In genomic region chr12:49058366-49059062, GRCh38 we compare ENCODE assay signal across 8 cellular contexts. TPM values are rescaled to one million over a fixed set of nuclear protein-coding genes. Genes with fewer than 3 reads are reported as not detected.
DNase-seq lines count a peak whose midpoint lies in the region; TF ChIP-seq lines count a peak whose summit lies in the region.

No MANE protein-coding gene starts in this region.

- no TSS peak for BruUV-seq in mammary epithelial cell (replicated peaks; lab: Mats Ljungman, UMichigan)

- 0% methylated on average over 4 of the region's 5 CpGs for WGBS in mammary epithelial cell (ENCODE audit: low coverage, missing lambda C conversion rate)

- H3K27me3 ChIP-seq in ACC112 (ENCODE audit: insufficient read depth, low read length) (no peaks in the 10 kb centered on the region), mammary epithelial cell (ENCODE audit: insufficient read depth, low read length) (no peaks in the 10 kb centered on the region), mucosa of stomach (ENCODE audit: control insufficient read depth, insufficient read depth, low read length) (no peaks in the 10 kb centered on the region)

- peaks cover 5% of the 10 kb centered on the region for H4K20me1 ChIP-seq in mammary epithelial cell (ENCODE audit: insufficient read depth, low read length)

- peaks cover 22% of the 10 kb centered on the region for H3K36me3 Mint-ChIP-seq in HFFc6 (ENCODE audit: low read depth)

- TF ChIP-seq CTCF in HFFc6 (IDR thresholded peaks at IDR 0.05) (no peak), mammary epithelial cell (conservative IDR thresholded peaks at IDR 0.05 in 1 of 2, IDR thresholded peaks at IDR 0.05 in 1 of 2; ENCODE audit: extremely low read depth in 1 of 2, insufficient read depth in 1 of 2, low read depth in 1 of 2, low read length in 2 of 2) (no peak)

- H3K36me3 ChIP-seq in ACC112 (ENCODE audit: insufficient read depth, low read length) (no peaks in the 10 kb centered on the region; the same call in 1 of the 2 replicates), mammary epithelial cell (ENCODE audit: insufficient read depth, low read length) (peaks cover 2% of the 10 kb centered on the region), mucosa of stomach (ENCODE audit: control insufficient read depth, insufficient read depth, low read length) (peaks cover 7% of the 10 kb centered on the region)

- in situ Hi-C loops in mammary epithelial cell (cut with MboI; ENCODE audit: low sequenced_read_pairs in 2 of 2): no loop called here

- H2AFZ ChIP-seq in ACC112 (ENCODE audit: low read length, unreplicated experiment): no peak overlapping the region
- no peak overlapping the region for H2AFZ ChIP-seq in mammary epithelial cell (ENCODE audit: low read depth, low read length)

- H3K9ac ChIP-seq in mammary epithelial cell (ENCODE audit: insufficient read depth, low read length): peak overlapping the region; percentile 87
- peak overlapping the region; percentile 98 for H3K9ac ChIP-seq in mucosa of stomach (ENCODE audit: low read length)

- no peak for DNase-seq in HFFc6
- DNase-seq in mammary epithelial cell: no peak
- no peak for DNase-seq in iPS-NIHi7 (ENCODE audit: extremely low spot score)
- no peak for DNase-seq in SW 1271 (lab: John Stamatoyannopoulos, UW)
- DNase-seq in kidney tubule cell (ENCODE audit: low spot score): no peak
- DNase-seq in NCI-H2227 treated with DMSO at 0.1 percent for 48 hours (lab: John Stamatoyannopoulos, UW): no peak

- H3K79me2 ChIP-seq in ACC112 (ENCODE audit: control insufficient read depth, insufficient read depth, low read length, unreplicated experiment) (peaks cover 72% of the 10 kb centered on the region), mammary epithelial cell (ENCODE audit: insufficient read depth, low read length) (peaks cover 83% of the 10 kb centered on the region)

- no peaks in the 10 kb centered on the region for H3K27me3 Mint-ChIP-seq in HFFc6 (ENCODE audit: insufficient read depth)

- intact Hi-C loops in mammary epithelial cell (cut with micrococcal nuclease): no loop called here

- H3K4me3 ChIP-seq in ACC112 (ENCODE audit: low read depth, low read length): peak overlapping the region; percentile 89
- H3K4me3 ChIP-seq in mammary epithelial cell (replicated peaks in 1 of 3; ENCODE audit: insufficient read depth in 1 of 3, low read depth in 2 of 3, low read length in 3 of 3): peak overlapping the region; percentile 87 to 93 (median 89)
- H3K4me3 ChIP-seq in mucosa of stomach (ENCODE audit: low read length): peak overlapping the region; percentile 63

- dilution Hi-C loops in mammary epithelial cell (cut with HindIII; ENCODE audit: low sequenced_read_pairs): no loop called here

- no peaks in the 10 kb centered on the region for H3K9me3 Mint-ChIP-seq in HFFc6

- H3K9me3 ChIP-seq in mammary epithelial cell (replicated peaks; ENCODE audit: insufficient read depth, low read length) (no peaks in the 10 kb centered on the region), mucosa of stomach (ENCODE audit: control insufficient read depth, low read length) (no peaks in the 10 kb centered on the region)

- H3K27ac ChIP-seq in ACC112 (ENCODE audit: low read depth, low read length) (no peak overlapping the region), mammary epithelial cell (ENCODE audit: insufficient read depth, low read depth, low read length) (peak overlapping the region; percentile 82)

- H3K4me3 Mint-ChIP-seq in HFFc6: peak overlapping the region; percentile 97

- H3K4me1 ChIP-seq in ACC112 (ENCODE audit: control insufficient read depth, insufficient read depth, low read length, unreplicated experiment): peaks cover 36% of the 10 kb centered on the region
- H3K4me1 ChIP-seq in mammary epithelial cell (ENCODE audit: insufficient read depth, low read length): peaks cover 24% of the 10 kb centered on the region
- H3K4me1 ChIP-seq in mucosa of stomach (ENCODE audit: control insufficient read depth, insufficient read depth, low read length): peaks cover 44% of the 10 kb centered on the region

- CTCF ChIA-PET in mammary epithelial cell (lab: Charles Lee; ENCODE audit: low non-redundant PET): interaction anchor here (0.6 kb wide), 1 partner anchor 40 kb away, joined by 3 read pairs; no protein-coding TSS in a partner anchor

- peak overlapping the region; percentile 95 for H3K4me2 ChIP-seq in mammary epithelial cell (ENCODE audit: insufficient read depth, low read depth, low read length)

- peaks cover 53% of the 10 kb centered on the region for H3K4me1 Mint-ChIP-seq in HFFc6 (ENCODE audit: low read depth)

- peak overlapping the region; percentile 93 for H3K27ac Mint-ChIP-seq in HFFc6

RNA-seq across cellular contexts. Expression of gene KMT2D, which starts 2.1 kb away (rescaled TPM):
- total RNA-seq in HFFc6 (2021; fragmentation: NEBNext Ultra II Directional; extraction: Animal tissue kit (Norgen Biotek cat#: 25700)): 10 to 100 TPM; 43.9 to 66.6 (median 48.4) TPM
- 10 to 100 TPM; 30.7 to 78.0 TPM for total RNA-seq in mammary epithelial cell
- 8.0 TPM for polyA plus RNA-seq in mammary epithelial cell
- 90.4 TPM for polyA minus RNA-seq in mammary epithelial cell

RNA-seq across cellular contexts. Expression of gene RHEBL1, which starts 11.3 kb away (rescaled TPM):
- total RNA-seq in HFFc6 (2021; fragmentation: NEBNext Ultra II Directional; extraction: Animal tissue kit (Norgen Biotek cat#: 25700)): 1 to 10 TPM in 1 of 6 experiments, under 1 TPM in 5; 0.60 to 1.6 (median 0.86) TPM
- 1 to 10 TPM; 1.0 to 2.3 TPM for total RNA-seq in mammary epithelial cell
- polyA plus RNA-seq in mammary epithelial cell: 1.9 TPM
- not detected for polyA minus RNA-seq in mammary epithelial cell

RNA-seq across cellular contexts. Expression of gene DHH, which starts 36.1 kb away (rescaled TPM):
- under 1 TPM in 1 of 6 experiments, not detected in 5; 0.07 TPM for total RNA-seq in HFFc6 (2021; fragmentation: NEBNext Ultra II Directional; extraction: Animal tissue kit (Norgen Biotek cat#: 25700))
- total RNA-seq in mammary epithelial cell: under 1 TPM in 1 of 2 donors, not detected in 1; under 0.01 TPM
- polyA plus RNA-seq in mammary epithelial cell: not detected
- not detected for polyA minus RNA-seq in mammary epithelial cell

RNA-seq across cellular contexts. Expression of gene PRKAG1, which starts 39.9 kb away (rescaled TPM):
- total RNA-seq in HFFc6 (2021; fragmentation: NEBNext Ultra II Directional; extraction: Animal tissue kit (Norgen Biotek cat#: 25700)): 10 to 100 TPM; 79.0 to 92.0 (median 83.3) TPM
- total RNA-seq in mammary epithelial cell: 10 to 100 TPM; 56.7 to 84.8 TPM
- 89.0 TPM for polyA plus RNA-seq in mammary epithelial cell
- polyA minus RNA-seq in mammary epithelial cell: 73.9 TPM

RNA-seq across cellular contexts. Expression of gene LMBR1L, which starts 52.1 kb away (rescaled TPM):
- 10 to 100 TPM; 23.0 to 31.0 (median 26.2) TPM for total RNA-seq in HFFc6 (2021; fragmentation: NEBNext Ultra II Directional; extraction: Animal tissue kit (Norgen Biotek cat#: 25700))
- 10 to 100 TPM; 22.8 to 24.2 TPM for total RNA-seq in mammary epithelial cell
- 11.1 TPM for polyA plus RNA-seq in mammary epithelial cell
- 3.6 TPM for polyA minus RNA-seq in mammary epithelial cell
